ENCODE assay signal across 30 cellular contexts in the genomic region with DNA sequence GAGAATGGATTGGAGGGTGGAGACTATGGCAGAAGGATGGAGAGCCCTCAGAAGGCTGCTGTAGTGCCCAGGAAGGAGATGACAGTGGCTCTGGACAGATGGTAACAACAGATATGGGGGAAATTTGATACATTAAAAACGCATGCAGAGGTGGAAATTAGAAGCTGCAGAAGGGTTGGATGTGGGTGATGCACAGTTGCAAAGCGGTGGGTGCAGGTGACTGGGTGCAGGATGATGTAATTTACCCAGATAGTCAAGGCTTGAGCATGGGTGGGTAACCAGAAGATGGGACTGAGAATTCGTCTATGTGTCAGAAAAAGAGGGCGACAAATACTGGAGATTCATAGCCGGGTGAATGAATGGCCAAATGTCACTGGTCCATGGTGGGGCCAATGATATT.
"Had no signal": no experiment of that assay in that cellular context is flagged by ENCODE, and none has a peak within 500 bp of the region (broad histone marks: within the 10 kb centered on the region; RNA-seq: fewer than 3 reads in every experiment).

No MANE protein-coding gene starts in this region.

- FAIRE-seq: astrocyte, bronchial epithelial cell had no signal

- H3K4me3 ChIP-seq: esophagus muscularis mucosa, gastrocnemius medialis, heart left ventricle had no signal

- DNase-seq: activated B cell treated with CpG ODN at 0.5 μM for 24 hours; activated CD4-positive, alpha-beta T cell treated with anti-CD3 and anti-CD28 coated beads for 48 hours; activated CD4-positive, alpha-beta T cell treated with anti-CD3 and anti-CD28 coated beads, Interleukin-2, amount 50 U/mL, for 1 hour; activated CD4-positive, alpha-beta T cell treated with anti-CD3 and anti-CD28 coated beads, Interleukin-2, amount 50 U/mL, for 48 hours; activated CD8-positive, alpha-beta memory T cell treated with anti-CD3 and anti-CD28 coated beads for 24 hours; activated CD8-positive, alpha-beta T cell treated with anti-CD3 and anti-CD28 coated beads for 36 hours; activated effector memory CD4-positive, alpha-beta T cell treated with Interleukin-2 at 50 U/mL for 16 hours; activated gamma-delta T cell treated with Interleukin-2 at 50 U/mL for 16 hours; activated naive CD4-positive, alpha-beta T cell treated with anti-CD3 and anti-CD28 coated beads, Interleukin-2, amount 50 U/mL, for 16 hours; activated naive CD4-positive, alpha-beta T cell treated with Interleukin-2 at 50 U/mL for 16 hours; activated T-cell treated with anti-CD3 and anti-CD28 coated beads, Interleukin-2, amount 50 U/mL, for 4 hours; amniotic stem cell; anterior cingulate cortex; brain microvascular endothelial cell; cortex of kidney; dermis blood vessel endothelial cell; effector CD4-positive, alpha-beta T cell; effector memory CD8-positive, alpha-beta T cell; erythroblast; foreskin keratinocyte; gastrocnemius medialis; glutamatergic neuron; heart left ventricle; T1000; WERI-Rb-1 had no signal

- H3K27ac ChIP-seq: brain microvascular endothelial cell, esophagus muscularis mucosa, foreskin keratinocyte, gastrocnemius medialis, heart left ventricle, WERI-Rb-1 had no signal

- ATAC-seq: activated CD4-positive, CD25-positive, alpha-beta regulatory T cell treated with anti-CD3 and anti-CD28 coated beads, Interleukin-2, amount 50 U/mL, for 24 hours; activated CD8-positive, alpha-beta T cell treated with anti-CD3 and anti-CD28 coated beads for 36 hours; activated T-cell treated with anti-CD3 and anti-CD28 coated beads, Interleukin-2, amount 50 U/mL, for 4 hours; activated T-helper 17 cell treated with anti-CD3 and anti-CD28 coated beads, Interleukin-2, amount 50 U/mL, for 72 hours; effector memory CD8-positive, alpha-beta T cell; foreskin keratinocyte; gastrocnemius medialis; heart left ventricle had no signal
